In genomic region chr9:95127249-95128176, GRCh38 we compare ENCODE assay signal across 8 cellular contexts.
A peak's percentile ranks its signal among the peaks of the same experiment; 100 is the strongest.
DNase-seq lines count a peak whose midpoint lies in the region; ATAC-seq and TF ChIP-seq lines count a peak whose summit lies in the region.

No MANE protein-coding gene starts in this region.

- DNase-seq in HT1080 (ENCODE audit: low read depth) (peak; percentile 68), SKM-1 treated with dmso at 0.1 percent for 144 hours (lab: John Stamatoyannopoulos, UW; ENCODE audit: unreplicated experiment) (peak; percentile 13), Right ventricle myocardium superior (peak; percentile 92), ovary (peak; percentile 86 to 92 (median 90))
- DNase-seq in activated naive CD8-positive, alpha-beta T cell treated with anti-CD3 and anti-CD28 coated beads, Interleukin-2, amount 50 U/mL, for 16 hours (ENCODE audit: low read depth, low spot score) = peak; percentile 25

- no peak overlapping the region for H3K4me3 ChIP-seq in GM12875 (ENCODE audit: low read depth, low read length)
- H3K4me3 ChIP-seq in ovary = peak overlapping the region; percentile 42

- intact Hi-C loops in Right ventricle myocardium superior (cut with DNase I) (no loop called here), ovary (cut with DNase I) (loop anchor here in 3 of 4 donors (2.0 to 10.0 kb wide), 5 partner anchors 113 to 447 kb away; no protein-coding TSS in a partner anchor)

- TF ChIP-seq CTCF in GM12875 (IDR thresholded peaks at IDR 0.05; ENCODE audit: borderline replicate concordance, insufficient read depth, low read depth, low read length) (peak; percentile 95), ovary (IDR thresholded peaks at IDR 0.05) (peak; percentile 93 to 95 (median 95))

- H3K4me1 ChIP-seq in ovary (ENCODE audit: insufficient read depth) = peaks cover 2% of the 10 kb centered on the region

- H3K27ac ChIP-seq in ovary (no peak overlapping the region), temporal lobe (ENCODE audit: low read depth, low read length) (peak overlapping the region; percentile 25)

- ATAC-seq in Right ventricle myocardium superior (ENCODE audit: poor library complexity) (peak; percentile 95), HG03457 (IDR thresholded peaks at IDR 0.05; ENCODE audit: unreplicated experiment) (no peak)

- peak; percentile 29 for TF ChIP-seq POLR2A in ovary (IDR thresholded peaks at IDR 0.05)

- 6 to 15% (median 11%) methylated on average over 35 of the region's 35 CpGs for WGBS in ovary, 3 donors

- no peaks in the 10 kb centered on the region for H3K27me3 ChIP-seq in ovary

- no peaks in the 10 kb centered on the region for H3K36me3 ChIP-seq in ovary

- H3K9me3 ChIP-seq in ovary = no peaks in the 10 kb centered on the region

- TF ChIP-seq EP300 in ovary (IDR thresholded peaks at IDR 0.05) = no peak

Comparison
In these comparisons a context has a peak if more than half of its experiments do, and no peak if none do; other contexts are left out.
1. DNase-seq: peak in every context shown above with its lines; median percentile 92 in Right ventricle myocardium superior; 90 in ovary; 68 in HT1080; 25 in activated naive CD8-positive, alpha-beta T cell treated with anti-CD3 and anti-CD28 coated beads, Interleukin-2, amount 50 U/mL, for 16 hours; 13 in SKM-1 treated with dmso at 0.1 percent for 144 hours.